Comparison of ENCODE assay signal across 17 cellular contexts in the genomic region with DNA sequence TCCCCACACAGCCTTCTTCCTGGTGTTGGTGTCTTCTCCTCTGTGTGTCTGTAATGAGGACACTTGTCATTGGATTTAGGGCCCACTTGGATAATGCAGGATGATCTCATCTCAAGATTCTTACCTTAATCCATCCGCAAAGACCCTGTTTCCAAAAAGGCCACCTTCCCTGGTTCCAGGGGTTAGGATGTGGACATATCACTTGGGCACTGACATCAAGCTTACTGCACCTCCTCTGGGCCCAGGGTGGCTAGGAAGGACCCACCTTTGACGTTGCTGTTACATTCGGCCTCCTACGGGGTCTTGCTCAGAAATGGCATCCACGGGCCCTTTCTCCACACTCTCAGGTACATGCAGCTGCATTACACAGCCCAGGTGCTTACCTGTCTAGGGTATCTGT.
"Had no signal": no experiment of that assay in that cellular context is flagged by ENCODE, and none has a peak within 500 bp of the region (broad histone marks: within the 10 kb centered on the region; RNA-seq: fewer than 3 reads in every experiment).

No MANE protein-coding gene starts in this region.

- ATAC-seq: gastroesophageal sphincter; left cardiac atrium; left ventricle myocardium superior; natural killer cell treated with Interleukin-12 subunit alpha and Interleukin-12 subunit beta and Interleukin-15 and Interleukin-18, amount 100 ng/mL, for 72 hours had no signal

- DNase-seq: esophagus squamous epithelium; foreskin fibroblast; glutamatergic neuron; immature natural killer cell; kidney; left cardiac atrium; left ventricle myocardium superior; mesenchymal stem cell; midbrain; sigmoid colon; stimulated activated CD4-positive, alpha-beta T cell treated with anti-CD3 and anti-CD28 coated beads, Interleukin-12 subunit alpha, Interleukin-12 subunit beta, amount 100 ng/mL, for 4 hours; stimulated activated naive CD4-positive, alpha-beta T cell; substantia nigra; trophoblast cell; uterus had no signal
